In genomic region chr3:1792466-1792865, GRCh38 we compare ENCODE assay signal across 6 cellular contexts.
"Had no signal": no experiment of that assay in that cellular context is flagged by ENCODE, and none has a peak within 500 bp of the region (broad histone marks: within the 10 kb centered on the region; RNA-seq: fewer than 3 reads in every experiment).

No MANE protein-coding gene starts in this region.

- ATAC-seq: K562 had no signal

- FAIRE-seq: HTR-8/SVneo, K562 had no signal

- H3K4me3 ChIP-seq: K562 had no signal

- H3K27ac ChIP-seq: HL-60 had no signal

- DNase-seq: IMR-90, KBM-7, KG1 had no signal
